In genomic region chr2:12320027-12320734, GRCh38 we compare ENCODE assay signal across 1 cellular context.
TF ChIP-seq lines count a peak whose summit lies in the region.

No MANE protein-coding gene starts in this region.

TF ChIP-seq in K562, 482 proteins besides CTCF, POLR2A, EP300 and RAD21 (continued from another document):
- TF ChIP-seq FOXJ2 (tag; IDR thresholded peaks at IDR 0.05) (peak; percentile 47; the same call in 1 of the 2 replicates), ETV1 (tag; conservative IDR thresholded peaks at IDR 0.05; ENCODE audit: low read depth) (no peak), CBFA2T3 (IDR thresholded peaks at IDR 0.05) (peak; percentile 25; the same call in 1 of the 2 replicates), TSC22D4 (tag; IDR thresholded peaks at IDR 0.05) (no peak), RCOR1 (IDR thresholded peaks at IDR 0.05; ENCODE audit: borderline replicate concordance in 1 of 2, low read depth in 2 of 2, low read length in 2 of 2) (0 out of 4 replicates have a peak, but pooled peaks of 1 of the 2 experiments have one; percentile 10), MEIS2 (IDR thresholded peaks at IDR 0.05; ENCODE audit: partially characterized antibody) (peak; percentile 47), THAP12 (CRISPR knock-in tag; IDR thresholded peaks at IDR 0.05) (no peak), ARID1B (IDR thresholded peaks at IDR 0.05) (0 out of 2 replicates have a peak, but pooled peaks have one; percentile 8), THAP7 (CRISPR knock-in tag; IDR thresholded peaks at IDR 0.05) (no peak), NCOA6 (IDR thresholded peaks at IDR 0.05) (no peak)
